23 cellular contexts compared by ENCODE assay signal in the genomic region with DNA sequence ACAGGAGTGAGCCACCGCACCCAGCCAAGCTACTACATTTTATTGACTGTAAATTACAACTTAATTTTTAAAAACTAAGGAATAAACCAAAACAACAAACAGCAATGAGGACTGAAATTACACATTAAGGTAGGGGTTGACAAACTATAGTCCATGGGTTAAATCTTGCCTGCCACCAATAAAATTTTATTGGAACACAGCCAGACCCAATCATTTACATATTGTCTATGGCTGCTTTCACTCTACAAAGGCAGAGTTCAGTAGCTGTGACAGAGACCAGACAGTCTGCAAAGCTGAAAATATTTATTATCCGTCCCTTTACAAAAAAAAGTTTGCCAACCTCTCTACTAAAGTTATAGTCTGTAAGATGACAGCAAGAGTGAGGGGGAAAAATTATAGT. TPM values are rescaled to one million over a fixed set of nuclear protein-coding genes. Genes with fewer than 3 reads are reported as not detected.
DNase-seq lines count a peak whose midpoint lies in the region; ATAC-seq, FAIRE-seq and TF ChIP-seq lines count a peak whose summit lies in the region.
"Had no signal": no experiment of that assay in that cellular context is flagged by ENCODE, and none has a peak within 500 bp of the region (broad histone marks: within the 10 kb centered on the region; RNA-seq: fewer than 3 reads in every experiment).

No MANE protein-coding gene starts in this region.

- no peak for TF ChIP-seq CTCF in OCI-LY1 (IDR thresholded peaks at IDR 0.05; ENCODE audit: low read length)

- no peak overlapping the region for H2AFZ ChIP-seq in OCI-LY1 (ENCODE audit: low read length)

- intact Hi-C loops in left colon (cut with DNase I, micrococcal nuclease) = no loop called here

- no peaks in the 10 kb centered on the region for H3K9me3 ChIP-seq in OCI-LY1 (ENCODE audit: low read length)
- no peaks in the 10 kb centered on the region for H3K9me3 ChIP-seq in subcutaneous abdominal adipose tissue (ENCODE audit: control insufficient read depth in 5 of 5, low read length in 5 of 5)
- H3K9me3 ChIP-seq: Caco-2, SK-N-SH had no signal

- DNase-seq in NAMALWA (ENCODE audit: low spot score) (peak; percentile 80), left colon (no peak), frontal cortex (ENCODE audit: low spot score in 2 of 2) (no peak), NCI-H1417 (lab: John Stamatoyannopoulos, UW) (no peak)
- DNase-seq: C1 segment of cervical spinal cord; Caco-2; CD4-positive, alpha-beta memory T cell; EL; GDM1; NCI-H1092 treated with DMSO at 0.1 percent for 48 hours; NCI-H1436 treated with DMSO at 0.1 percent for 48 hours; NCI-H187 treated with DMSO at 0.1 percent for 48 hours; NCI-H82; SK-N-SH had no signal

- H3K79me2 ChIP-seq in OCI-LY1 (ENCODE audit: insufficient read depth, low read length) = no peaks in the 10 kb centered on the region

- H3K27ac ChIP-seq in OCI-LY1 (ENCODE audit: low read depth, low read length, poor library complexity, severe bottlenecking) (peak overlapping the region; percentile 91), subcutaneous abdominal adipose tissue (ENCODE audit: low read depth, low read length) (peak overlapping the region; percentile 19)
- H3K27ac ChIP-seq: HL-60, RWPE1 had no signal

- H3K27me3 ChIP-seq in OCI-LY1 (ENCODE audit: insufficient read depth, low read length) (no peaks in the 10 kb centered on the region), subcutaneous abdominal adipose tissue (ENCODE audit: control insufficient read depth in 5 of 5, insufficient read depth in 4 of 5, low read length in 5 of 5) (no peaks in the 10 kb centered on the region)

- peak overlapping the region; percentile 63 for H3K4me2 ChIP-seq in OCI-LY1 (ENCODE audit: low read length)
- H3K4me2 ChIP-seq: SK-N-SH had no signal

- peak overlapping the region; percentile 28 for H3K4me3 ChIP-seq in OCI-LY1 (ENCODE audit: low read depth, low read length, poor library complexity, severe bottlenecking)
- no peak overlapping the region for H3K4me3 ChIP-seq in subcutaneous abdominal adipose tissue (ENCODE audit: low read depth in 1 of 5, low read length in 5 of 5)
- H3K4me3 ChIP-seq: GM12878 had no signal

- no peaks in the 10 kb centered on the region for H3K36me3 ChIP-seq in OCI-LY1 (ENCODE audit: insufficient read depth, low read length)
- H3K36me3 ChIP-seq in subcutaneous abdominal adipose tissue (ENCODE audit: control insufficient read depth in 5 of 5, insufficient read depth in 5 of 5, low read length in 5 of 5) = peaks cover 0 to 8% (median 2%) of the 10 kb centered on the region in 5 donors

- H3F3A ChIP-seq in OCI-LY1 (ENCODE audit: insufficient read depth, low read length) = peaks cover 7% of the 10 kb centered on the region; the same call in 1 of the 2 replicates

- H3K9ac ChIP-seq in OCI-LY1 (ENCODE audit: low read length) (peak overlapping the region; percentile 48), subcutaneous abdominal adipose tissue (ENCODE audit: low read length in 5 of 5) (no peak overlapping the region)
- H3K9ac ChIP-seq: SK-N-SH had no signal

- H4K20me1 ChIP-seq in OCI-LY1 (ENCODE audit: insufficient read depth, low read length) = no peaks in the 10 kb centered on the region

- ATAC-seq in left colon (peak; percentile 92), GM18907 (IDR thresholded peaks at IDR 0.05; ENCODE audit: unreplicated experiment) (no peak)
- ATAC-seq: GM12878, HCT116, Panc1 had no signal

- no peaks in the 10 kb centered on the region for H3K9me2 ChIP-seq in OCI-LY1 (ENCODE audit: low read depth, low read length)
- H3K9me2 ChIP-seq: SK-N-SH had no signal

- FAIRE-seq in frontal cortex (lab: Jason Lieb, UNC) = no peak
- FAIRE-seq: GM12878, GM19239 had no signal

- peaks cover 79% of the 10 kb centered on the region for H3K4me1 ChIP-seq in OCI-LY1 (ENCODE audit: insufficient read depth, low read length, severe bottlenecking)
- H3K4me1 ChIP-seq in subcutaneous abdominal adipose tissue (ENCODE audit: control insufficient read depth in 5 of 5, insufficient read depth in 5 of 5, low read length in 5 of 5) = peaks cover 0 to 41% (median 5%) of the 10 kb centered on the region in 5 donors

RNA-seq across cellular contexts. Expression of a gene that starts 24.3 kb away (rescaled TPM):
- 100 to 1,000 TPM; 519 to 600 TPM for total RNA-seq in left colon
- 70.5 TPM for total RNA-seq in frontal cortex
